In genomic region chr7:29084832-29085231, GRCh38 we compare ENCODE assay signal across 12 cellular contexts.
A peak's percentile ranks its signal among the peaks of the same experiment; 100 is the strongest.
DNase-seq lines count a peak whose midpoint lies in the region; ATAC-seq and TF ChIP-seq lines count a peak whose summit lies in the region.
"Had no signal": no experiment of that assay in that cellular context is flagged by ENCODE, and none has a peak within 500 bp of the region (broad histone marks: within the 10 kb centered on the region; RNA-seq: fewer than 3 reads in every experiment).

No MANE protein-coding gene starts in this region.

- no peaks in the 10 kb centered on the region for H3K36me3 Mint-ChIP-seq in activated naive CD8-positive, alpha-beta T cell treated with anti-CD3 and anti-CD28 coated beads, Interleukin-2, amount 50 U/mL, for 24 hours (ENCODE audit: low read depth)
- H3K36me3 Mint-ChIP-seq in activated naive CD8-positive, alpha-beta T cell treated with anti-CD3 and anti-CD28 coated beads for 36 hours = no peaks in the 10 kb centered on the region

- H2AFZ ChIP-seq in MM.1S (ENCODE audit: low read length) (no peak overlapping the region), PC-9 (no peak overlapping the region)

- no peaks in the 10 kb centered on the region for H3K9me3 Mint-ChIP-seq in activated naive CD8-positive, alpha-beta T cell treated with anti-CD3 and anti-CD28 coated beads, Interleukin-2, amount 50 U/mL, for 24 hours
- H3K9me3 Mint-ChIP-seq in activated naive CD8-positive, alpha-beta T cell treated with anti-CD3 and anti-CD28 coated beads for 36 hours = no peaks in the 10 kb centered on the region

- POLR2A ChIA-PET in PC-9 (lab: Charles Lee; ENCODE audit: unreplicated experiment) = no interaction called here

- H3K4me1 ChIP-seq in MM.1S (ENCODE audit: low read length) (peaks cover 15% of the 10 kb centered on the region), PC-9 (replicated peaks; ENCODE audit: insufficient read depth) (no peaks in the 10 kb centered on the region)

- H3K4me3 ChIP-seq in MM.1S (ENCODE audit: low read length) (no peak overlapping the region), PC-9 (no peak overlapping the region)
- H3K4me3 ChIP-seq: dorsolateral prefrontal cortex, transverse colon had no signal

- DNase-seq in activated naive CD8-positive, alpha-beta T cell treated with anti-CD3 and anti-CD28 coated beads, Interleukin-2, amount 50 U/mL, for 24 hours = no peak
- DNase-seq in activated naive CD8-positive, alpha-beta T cell treated with anti-CD3 and anti-CD28 coated beads for 36 hours = no peak
- peak; percentile 15 for DNase-seq in MM.1S
- DNase-seq in stimulated activated naive CD8-positive, alpha-beta T cell treated with anti-CD3 and anti-CD28 coated beads, Interleukin-15, Interleukin-2, amounts not matched to agents 100 U/mL and 50 U/mL, for 24 hours = no peak
- DNase-seq in NCI-H146 treated with DMSO at 0.1 percent for 48 hours (lab: John Stamatoyannopoulos, UW; ENCODE audit: unreplicated experiment) = no peak
- no peak for DNase-seq in DMS53 treated with DMSO at 0.1 percent for 48 hours (lab: John Stamatoyannopoulos, UW; ENCODE audit: unreplicated experiment)
- no peak for DNase-seq in PC-9
- DNase-seq: activated CD4-positive, alpha-beta T cell treated with anti-CD3 and anti-CD28 coated beads, Interleukin-2, amount 50 U/mL, for 48 hours; dorsolateral prefrontal cortex; transverse colon had no signal

- H3K9me2 ChIP-seq in MM.1S (replicated peaks; ENCODE audit: insufficient read depth, low read length) (no peaks in the 10 kb centered on the region), PC-9 (ENCODE audit: insufficient read depth) (no peaks in the 10 kb centered on the region)

- peaks cover 19% of the 10 kb centered on the region for H3K27me3 Mint-ChIP-seq in activated naive CD8-positive, alpha-beta T cell treated with anti-CD3 and anti-CD28 coated beads, Interleukin-2, amount 50 U/mL, for 24 hours
- H3K27me3 Mint-ChIP-seq in activated naive CD8-positive, alpha-beta T cell treated with anti-CD3 and anti-CD28 coated beads for 36 hours = peaks cover 44% of the 10 kb centered on the region

- H3K36me3 ChIP-seq in MM.1S (replicated peaks; ENCODE audit: insufficient read depth, low read length) (no peaks in the 10 kb centered on the region), PC-9 (ENCODE audit: low read depth) (no peaks in the 10 kb centered on the region)
- H3K36me3 ChIP-seq: transverse colon had no signal

- intact Hi-C loops in PC-9 (cut with micrococcal nuclease; ENCODE audit: unreplicated experiment) = no loop called here

- H4K20me1 ChIP-seq in MM.1S (ENCODE audit: insufficient read depth, low read length) (no peaks in the 10 kb centered on the region), PC-9 (ENCODE audit: insufficient read depth) (no peaks in the 10 kb centered on the region)

- peak; percentile 54 for ATAC-seq in activated naive CD8-positive, alpha-beta T cell treated with anti-CD3 and anti-CD28 coated beads, Interleukin-2, amount 50 U/mL, for 24 hours
- peak; percentile 52 for ATAC-seq in HG02678 (IDR thresholded peaks at IDR 0.05; ENCODE audit: unreplicated experiment)
- peak; percentile 73 for ATAC-seq in stimulated activated naive CD8-positive, alpha-beta T cell treated with anti-CD3 and anti-CD28 coated beads, Interleukin-15, Interleukin-2, amounts not matched to agents 100 U/mL and 50 U/mL, for 24 hours
- ATAC-seq: SK-N-SH treated with all-trans-retinoic acid at 6 μM for 48 hours had no signal

- H3K9me3 ChIP-seq in MM.1S (replicated peaks; ENCODE audit: insufficient read depth, low read length) (no peaks in the 10 kb centered on the region), PC-9 (ENCODE audit: insufficient read depth, low read depth) (no peaks in the 10 kb centered on the region)
- H3K9me3 ChIP-seq: transverse colon had no signal

- H3K27ac Mint-ChIP-seq in activated naive CD8-positive, alpha-beta T cell treated with anti-CD3 and anti-CD28 coated beads, Interleukin-2, amount 50 U/mL, for 24 hours = no peak overlapping the region
- H3K27ac Mint-ChIP-seq in activated naive CD8-positive, alpha-beta T cell treated with anti-CD3 and anti-CD28 coated beads for 36 hours = no peak overlapping the region

- no peak overlapping the region for H3K4me3 Mint-ChIP-seq in activated naive CD8-positive, alpha-beta T cell treated with anti-CD3 and anti-CD28 coated beads, Interleukin-2, amount 50 U/mL, for 24 hours
- no peak overlapping the region for H3K4me3 Mint-ChIP-seq in activated naive CD8-positive, alpha-beta T cell treated with anti-CD3 and anti-CD28 coated beads for 36 hours

- no peaks in the 10 kb centered on the region for H3K79me2 ChIP-seq in MM.1S (ENCODE audit: low read length)
- no peaks in the 10 kb centered on the region for H3K79me2 ChIP-seq in PC-9 (ENCODE audit: low read depth)

- BruUV-seq in PC-9 (replicated peaks; lab: Mats Ljungman, UMichigan) = no TSS peak

- H3K4me1 Mint-ChIP-seq in activated naive CD8-positive, alpha-beta T cell treated with anti-CD3 and anti-CD28 coated beads, Interleukin-2, amount 50 U/mL, for 24 hours = peaks cover 2% of the 10 kb centered on the region
- peaks cover 3% of the 10 kb centered on the region for H3K4me1 Mint-ChIP-seq in activated naive CD8-positive, alpha-beta T cell treated with anti-CD3 and anti-CD28 coated beads for 36 hours

- H3K4me2 ChIP-seq in MM.1S (ENCODE audit: low read depth, low read length) = peak overlapping the region; percentile 11; the same call in 1 of the 2 replicates
- H3K4me2 ChIP-seq in PC-9 = no peak overlapping the region

- H3F3A ChIP-seq in MM.1S (ENCODE audit: insufficient read depth, low read length) (0 out of 2 replicates have a peak, but pooled peaks cover 7% of the 10 kb centered on the region), PC-9 (ENCODE audit: insufficient read depth, low read depth) (no peaks in the 10 kb centered on the region)

- CTCF ChIA-PET in PC-9 (lab: Charles Lee) = no interaction called here

- no peak overlapping the region for H3K9ac ChIP-seq in MM.1S (ENCODE audit: low read length)

- H3K27me3 ChIP-seq in MM.1S (replicated peaks; ENCODE audit: insufficient read depth, low read length) (no peaks in the 10 kb centered on the region), PC-9 (ENCODE audit: insufficient read depth, low read depth) (no peaks in the 10 kb centered on the region)
- H3K27me3 ChIP-seq: dorsolateral prefrontal cortex, transverse colon had no signal

- TF ChIP-seq CTCF in MM.1S (IDR thresholded peaks at IDR 0.05; ENCODE audit: low read length) = no peak
- TF ChIP-seq CTCF in PC-9 (conservative IDR thresholded peaks at IDR 0.05) = no peak

- H3K27ac ChIP-seq in MM.1S (ENCODE audit: low read length) (no peak overlapping the region), PC-9 (no peak overlapping the region)
- H3K27ac ChIP-seq: dorsolateral prefrontal cortex, transverse colon had no signal
